ENCODE assay signal across 12 cellular contexts in genomic region chr1:108585343-108585742, GRCh38. TPM values are rescaled to one million over a fixed set of nuclear protein-coding genes. Genes with fewer than 3 reads are reported as not detected.
DNase-seq lines count a peak whose midpoint lies in the region; ATAC-seq and TF ChIP-seq lines count a peak whose summit lies in the region.
"Had no signal": no experiment of that assay in that cellular context is flagged by ENCODE, and none has a peak within 500 bp of the region (broad histone marks: within the 10 kb centered on the region; RNA-seq: fewer than 3 reads in every experiment).

No MANE protein-coding gene starts in this region.

- POLR2A ChIA-PET in CD4-positive, alpha-beta T cell (lab: Charles Lee) = interaction anchor here (1.4 to 2.0 kb wide), 3 partner anchors 24 to 107 kb away, joined by 3 to 8 read pairs (median 3); partner anchors contain the start of gene PRPF38B

- intact Hi-C loops in CD4-positive, alpha-beta T cell (cut with DNase I, micrococcal nuclease) = no loop called here

- H3K4me1 ChIP-seq in duodenal mucosa (ENCODE audit: control insufficient read depth in 1 of 2, insufficient read depth in 2 of 2, low read length in 2 of 2) = peaks cover 18 to 39% of the 10 kb centered on the region in 2 donors
- H3K4me1 ChIP-seq: gastrocnemius medialis, SJCRH30 had no signal

- no peak overlapping the region for H3K9ac ChIP-seq in duodenal mucosa (ENCODE audit: low read depth in 1 of 2, low read length in 2 of 2)

- no peak for ATAC-seq in CD4-positive, alpha-beta T cell (ENCODE audit: poor library complexity)
- no peak for ATAC-seq in left lobe of liver
- no peak for ATAC-seq in GM18505 (IDR thresholded peaks at IDR 0.05; ENCODE audit: unreplicated experiment)

- peaks cover 60% of the 10 kb centered on the region for H3K4me1 Mint-ChIP-seq in CD4-positive, alpha-beta T cell (ENCODE audit: low read depth)
- peaks cover 36% of the 10 kb centered on the region for H3K4me1 Mint-ChIP-seq in osteocyte (ENCODE audit: unreplicated experiment)

- H3K9me3 ChIP-seq in CD4-positive, alpha-beta T cell (ENCODE audit: control insufficient read depth, low read length) = peaks cover 3% of the 10 kb centered on the region
- H3K9me3 ChIP-seq in duodenal mucosa (ENCODE audit: control insufficient read depth in 1 of 2, low read length in 2 of 2) = peaks cover 9 to 12% of the 10 kb centered on the region in 2 donors
- H3K9me3 ChIP-seq: gastrocnemius medialis, SJCRH30 had no signal

- peak overlapping the region; percentile 5 to 57 for H3K4me3 ChIP-seq in duodenal mucosa (ENCODE audit: low read depth in 1 of 2, low read length in 2 of 2)
- H3K4me3 ChIP-seq: gastrocnemius medialis, SJCRH30 had no signal

- H3K27me3 Mint-ChIP-seq in CD4-positive, alpha-beta T cell = no peaks in the 10 kb centered on the region
- H3K27me3 Mint-ChIP-seq in osteocyte (ENCODE audit: unreplicated experiment) = no peaks in the 10 kb centered on the region

- H3K36me3 Mint-ChIP-seq in CD4-positive, alpha-beta T cell (ENCODE audit: low read depth) = peaks cover 3% of the 10 kb centered on the region
- peaks cover 7% of the 10 kb centered on the region for H3K36me3 Mint-ChIP-seq in osteocyte (ENCODE audit: unreplicated experiment)

- H3K36me3 ChIP-seq in duodenal mucosa (ENCODE audit: control insufficient read depth in 1 of 2, insufficient read depth in 2 of 2, low read length in 2 of 2) = no peaks in the 10 kb centered on the region
- H3K36me3 ChIP-seq: gastrocnemius medialis, SJCRH30 had no signal

- no peaks in the 10 kb centered on the region for H3K27me3 ChIP-seq in CD4-positive, alpha-beta T cell (ENCODE audit: control insufficient read depth, insufficient read depth, low read length)
- no peaks in the 10 kb centered on the region for H3K27me3 ChIP-seq in duodenal mucosa (ENCODE audit: control insufficient read depth in 1 of 2, insufficient read depth in 2 of 2, low read length in 2 of 2)
- H3K27me3 ChIP-seq: gastrocnemius medialis, SJCRH30 had no signal

- no peak overlapping the region for H3K27ac ChIP-seq in CD4-positive, alpha-beta T cell (ENCODE audit: low read depth, low read length)
- peak overlapping the region; percentile 54 for H3K27ac ChIP-seq in duodenal mucosa (ENCODE audit: low read depth, low read length)
- H3K27ac ChIP-seq: SJCRH30 had no signal

- CTCF ChIA-PET in CD4-positive, alpha-beta T cell (lab: Charles Lee) = interaction anchor here (0.9 to 2.7 kb wide), 4 partner anchors 9 to 60 kb away, joined by 3 to 19 read pairs (median 4); partner anchors contain the start of gene EEIG2

- no peak for TF ChIP-seq CTCF in CD4-positive, alpha-beta T cell (IDR thresholded peaks at IDR 0.05)
- no peak for TF ChIP-seq CTCF in osteocyte (IDR thresholded peaks at IDR 0.05)
- TF ChIP-seq CTCF in GM10266 (IDR thresholded peaks at IDR 0.05; ENCODE audit: control insufficient read depth, insufficient read depth, low read depth, missing control alignments) = no peak

- TF ChIP-seq POLR2A in GM18505 (IDR thresholded peaks at IDR 0.05; ENCODE audit: borderline replicate concordance, extremely low read depth, insufficient read depth, insufficient read length) = no peak

- H3K9me3 Mint-ChIP-seq in CD4-positive, alpha-beta T cell = no peaks in the 10 kb centered on the region
- H3K9me3 Mint-ChIP-seq in osteocyte (ENCODE audit: unreplicated experiment) = no peaks in the 10 kb centered on the region

- H3K4me3 Mint-ChIP-seq in CD4-positive, alpha-beta T cell = no peak overlapping the region
- H3K4me3 Mint-ChIP-seq in osteocyte (ENCODE audit: unreplicated experiment) = no peak overlapping the region

- no peak for DNase-seq in CD4-positive, alpha-beta T cell
- peak; percentile 18 for DNase-seq in HT-29 (ENCODE audit: low spot score)
- no peak for DNase-seq in osteocyte (ENCODE audit: extremely low spot score, unreplicated experiment)
- no peak for DNase-seq in LoVo (ENCODE audit: low spot score)
- DNase-seq in GM10266 (ENCODE audit: extremely low spot score) = no peak
- no peak for DNase-seq in left lobe of liver (ENCODE audit: low spot score)
- DNase-seq: C1 segment of cervical spinal cord, gastrocnemius medialis, NCI-H2081, SJCRH30 had no signal

- peak overlapping the region; percentile 16 for H3K27ac Mint-ChIP-seq in CD4-positive, alpha-beta T cell
- H3K27ac Mint-ChIP-seq in osteocyte (ENCODE audit: unreplicated experiment) = peak overlapping the region; percentile 47

RNA-seq across cellular contexts. Expression of gene EEIG2, which starts 25.4 kb away (rescaled TPM):
- 10 to 100 TPM; 11.6 to 12.2 TPM for total RNA-seq in CD4-positive, alpha-beta T cell
- 2.1 and 3.1 TPM in 2 replicates for total RNA-seq in HT-29 (2014; rRNA removed; shearing (Covaris generic))
- 12.9 and 13.3 TPM in 2 replicates for total RNA-seq in osteocyte
- 1.5 TPM for total RNA-seq in left lobe of liver
